ENCODE assay signal across 16 cellular contexts in genomic region chr5:27963050-27963783, GRCh38.
DNase-seq lines count a peak whose midpoint lies in the region; ATAC-seq and TF ChIP-seq lines count a peak whose summit lies in the region.
"Had no signal": no experiment of that assay in that cellular context is flagged by ENCODE, and none has a peak within 500 bp of the region (broad histone marks: within the 10 kb centered on the region; RNA-seq: fewer than 3 reads in every experiment).

No MANE protein-coding gene starts in this region.

- 79% methylated on average over 7 of the region's 7 CpGs for WGBS in right cardiac atrium
- no CpG with 5 or more reads among the region's 7 CpGs for WGBS in right lobe of liver (ENCODE audit: insufficient coverage, low coverage, low lambda C conversion rate, missing lambda C conversion rate)

- CTCF ChIA-PET in RWPE1 (lab: Yijun Ruan, JAX) = no interaction called here

- no peaks in the 10 kb centered on the region for H3K27me3 ChIP-seq in right cardiac atrium (ENCODE audit: control insufficient read depth, insufficient read depth)
- no peaks in the 10 kb centered on the region for H3K27me3 ChIP-seq in right atrium auricular region
- H3K27me3 ChIP-seq in right lobe of liver = no peaks in the 10 kb centered on the region
- H3K27me3 ChIP-seq: Peyer's patch had no signal

- peak; percentile 22 to 69 (median 51) for DNase-seq in right cardiac atrium
- DNase-seq in right atrium auricular region (ENCODE audit: low spot score) = no peak
- DNase-seq in NB4 (ENCODE audit: low read depth) = peak; percentile 9
- DNase-seq in right lobe of liver = peak in 1 of 3 donors; percentile 11
- DNase-seq in NOMO-1 (lab: John Stamatoyannopoulos, UW; ENCODE audit: unreplicated experiment in 2 of 2) = no peak
- DNase-seq in RWPE1 (ENCODE audit: low spot score) = no peak
- DNase-seq: DMS79, GOT3, NCI-H1105 treated with DMSO at 0.1 percent for 48 hours, NCI-H1694 treated with DMSO at 0.1 percent for 48 hours, Peyer's patch, SHP77 had no signal

- H3K4me3 ChIP-seq in right cardiac atrium (ENCODE audit: low read length) (no peak overlapping the region), right atrium auricular region (no peak overlapping the region), NB4 (ENCODE audit: low read depth, low read length) (no peak overlapping the region), right lobe of liver (no peak overlapping the region)
- H3K4me3 ChIP-seq: Peyer's patch had no signal

- H3K9me3 ChIP-seq in right cardiac atrium (ENCODE audit: control insufficient read depth, low read length) = peaks cover 7% of the 10 kb centered on the region
- peaks cover 0 to 25% of the 10 kb centered on the region in 2 donors for H3K9me3 ChIP-seq in right atrium auricular region
- H3K9me3 ChIP-seq in right lobe of liver = no peaks in the 10 kb centered on the region

- intact Hi-C loops in right cardiac atrium (cut with DNase I) = no loop called here
- intact Hi-C loops in right lobe of liver (cut with DNase I) = no loop called here

- H3K27ac ChIP-seq in right cardiac atrium (ENCODE audit: low read length) (no peak overlapping the region), right atrium auricular region (no peak overlapping the region), right lobe of liver (no peak overlapping the region), RWPE1 (no peak overlapping the region)
- H3K27ac ChIP-seq: C4-2B, KMS-11, Peyer's patch had no signal

- no peak for TF ChIP-seq POLR2A in NB4 (IDR thresholded peaks at IDR 0.05; ENCODE audit: extremely low read depth, insufficient read length)
- no peak for TF ChIP-seq POLR2A in right lobe of liver (IDR thresholded peaks at IDR 0.05)

- ATAC-seq in right cardiac atrium = peak in 1 of 2 donors; percentile 56
- peak in 3 of 4 donors; percentile 22 to 65 (median 49) for ATAC-seq in right lobe of liver
- ATAC-seq in HG03342 (IDR thresholded peaks at IDR 0.05; ENCODE audit: unreplicated experiment) = no peak
- ATAC-seq: SK-N-SH treated with all-trans-retinoic acid at 6 μM for 48 hours had no signal

- POLR2A ChIA-PET in RWPE1 (lab: Yijun Ruan, JAX; ENCODE audit: low non-redundant PET) = no interaction called here

- no peak for TF ChIP-seq CTCF in right atrium auricular region (IDR thresholded peaks at IDR 0.05)
- no peak for TF ChIP-seq CTCF in NB4 (IDR thresholded peaks at IDR 0.05; ENCODE audit: low read depth, low read length)
- no peak for TF ChIP-seq CTCF in right lobe of liver (IDR thresholded peaks at IDR 0.05)
- TF ChIP-seq CTCF in RWPE1 (conservative IDR thresholded peaks at IDR 0.05; ENCODE audit: low read depth) = no peak

- H3K36me3 ChIP-seq in right atrium auricular region (no peaks in the 10 kb centered on the region), right lobe of liver (no peaks in the 10 kb centered on the region)
- H3K36me3 ChIP-seq: Peyer's patch had no signal

- H3K4me1 ChIP-seq in right cardiac atrium (ENCODE audit: control insufficient read depth, insufficient read depth, low read length) (no peaks in the 10 kb centered on the region), right atrium auricular region (no peaks in the 10 kb centered on the region), right lobe of liver (no peaks in the 10 kb centered on the region)
- H3K4me1 ChIP-seq: Peyer's patch had no signal

Comparison
In these comparisons a context has a peak if more than half of its experiments do, and no peak if none do; other contexts are left out.
1. DNase-seq: peak in right cardiac atrium (3 of 3) and NB4 (single experiment); none in right atrium auricular region (single experiment), NOMO-1 (0 of 2) and RWPE1 (single experiment).